ENCODE assay signal across 19 cellular contexts in genomic region chr15:70390723-70391122, GRCh38.
DNase-seq lines count a peak whose midpoint lies in the region; ATAC-seq, FAIRE-seq and TF ChIP-seq lines count a peak whose summit lies in the region.
"Had no signal": no experiment of that assay in that cellular context is flagged by ENCODE, and none has a peak within 500 bp of the region (broad histone marks: within the 10 kb centered on the region; RNA-seq: fewer than 3 reads in every experiment).

No MANE protein-coding gene starts in this region.

- TF ChIP-seq RAD21 in A549 (conservative IDR thresholded peaks at IDR 0.05 in 1 of 2, IDR thresholded peaks at IDR 0.05 in 1 of 2): no peak
- TF ChIP-seq RAD21 in K562 (CRISPR knock-in tag; conservative IDR thresholded peaks at IDR 0.05 in 1 of 2, IDR thresholded peaks at IDR 0.05 in 1 of 2): no peak

- no peak overlapping the region for H3K4me3 ChIP-seq in A549
- no peak overlapping the region for H3K4me3 ChIP-seq in HEK293 (ENCODE audit: low read depth, low read length)
- H3K4me3 ChIP-seq in K562: no peak overlapping the region
- H3K4me3 ChIP-seq: BLaER1 treated with 17β-estradiol and CSF1 and Interleukin-3, amounts not matched to agents 10 nM and 100 nM; GM12878 had no signal

- H3K36me3 ChIP-seq in HEK293 (ENCODE audit: control insufficient read depth in 2 of 2, insufficient read depth in 1 of 2, low read length in 2 of 2) (no peaks in the 10 kb centered on the region), K562 (ENCODE audit: control insufficient read depth, insufficient read depth, low read length) (no peaks in the 10 kb centered on the region)
- H3K36me3 ChIP-seq: BLaER1 treated with 17β-estradiol and CSF1 and Interleukin-3, amounts not matched to agents 10 nM and 100 nM had no signal

- POLR2A ChIA-PET in A549 (lab: Yijun Ruan, JAX): no interaction called here
- POLR2A ChIA-PET in HEK293 (lab: Yijun Ruan, JAX): no interaction called here
- POLR2A ChIA-PET in K562 (lab: Yijun Ruan, JAX): interaction anchor here (1.0 kb wide), 1 partner anchor 10 kb away, joined by 3 read pairs; no protein-coding TSS in a partner anchor

- H3K9me3 ChIP-seq in A549: peaks cover 3% of the 10 kb centered on the region; the same call in 1 of the 3 replicates
- H3K9me3 ChIP-seq in HEK293 (ENCODE audit: control insufficient read depth, insufficient read depth, low read depth, low read length): no peaks in the 10 kb centered on the region
- H3K9me3 ChIP-seq in K562 (replicated peaks; ENCODE audit: control insufficient read depth, insufficient read depth, low read depth, low read length): no peaks in the 10 kb centered on the region
- H3K9me3 ChIP-seq: Caco-2 had no signal

- DNase-seq in A549 (ENCODE audit: low read depth in 1 of 2, low spot score in 1 of 2) (no peak), K562 (ENCODE audit: extremely low read depth in 1 of 4, low spot score in 3 of 4) (no peak), NCI-H1694 treated with DMSO at 0.1 percent for 48 hours (lab: John Stamatoyannopoulos, UW) (no peak), GF-D8 (lab: John Stamatoyannopoulos, UW) (no peak)
- DNase-seq: 8988T; AML-193; Caco-2; Calu3; CD4-positive, alpha-beta T cell; CD8-positive, alpha-beta T cell; DMS79 treated with DMSO at 0.1 percent for 48 hours had no signal

- no peak overlapping the region for H2AFZ ChIP-seq in K562 (ENCODE audit: low read depth, low read length)

- H3K4me2 ChIP-seq in A549 (no peak overlapping the region), K562 (ENCODE audit: insufficient read depth, low read length) (no peak overlapping the region)
- H3K4me2 ChIP-seq: BLaER1 treated with 17β-estradiol and CSF1 and Interleukin-3, amounts not matched to agents 10 nM and 100 nM had no signal

- in situ Hi-C loops in K562 (cut with MboI): no loop called here

- H3K27ac ChIP-seq in A549: no peak overlapping the region
- no peak overlapping the region for H3K27ac ChIP-seq in HEK293 (ENCODE audit: extremely low read depth, low read depth, low read length)
- no peak overlapping the region for H3K27ac ChIP-seq in K562 (ENCODE audit: extremely low read depth, low read depth, low read length)
- H3K27ac ChIP-seq: BLaER1 treated with 17β-estradiol and CSF1 and Interleukin-3, amounts not matched to agents 10 nM and 100 nM; C4-2B had no signal

- BruUV-seq in K562 (replicated peaks; lab: Mats Ljungman, UMichigan): no TSS peak

- TF ChIP-seq EP300 in A549 (IDR thresholded peaks at IDR 0.05): no peak
- no peak for TF ChIP-seq EP300 in K562 (IDR thresholded peaks at IDR 0.05; ENCODE audit: low read length)

- CTCF ChIA-PET in A549 (lab: Yijun Ruan, JAX) (interaction anchor here (0.5 to 2.9 kb wide), 6 partner anchors 14 to 246 kb away, joined by 3 to 10 read pairs (median 4); no protein-coding TSS in a partner anchor), HEK293 (lab: Yijun Ruan, JAX) (interaction anchor here (0.9 to 1.6 kb wide), 5 partner anchors 14 to 269 kb away, joined by 3 to 5 read pairs (median 3); no protein-coding TSS in a partner anchor), K562 (lab: Yijun Ruan, JAX; ENCODE audit: low intra/inter-chr PET ratio) (no interaction called here)

- H4K20me1 ChIP-seq in K562 (replicated peaks; ENCODE audit: control insufficient read depth, insufficient read depth, low read length): peaks cover 7% of the 10 kb centered on the region; the same call in 1 of the 2 replicates
- H4K20me1 ChIP-seq: BLaER1 treated with 17β-estradiol and CSF1 and Interleukin-3, amounts not matched to agents 10 nM and 100 nM had no signal

- H3K79me2 ChIP-seq in K562 (ENCODE audit: control insufficient read depth, insufficient read depth, low read length): no peaks in the 10 kb centered on the region

- TF ChIP-seq POLR2A in A549 (IDR thresholded peaks at IDR 0.05; ENCODE audit: low read length) (no peak), K562 (conservative IDR thresholded peaks at IDR 0.05) (no peak)

- no peak for TF ChIP-seq CTCF in A549 (IDR thresholded peaks at IDR 0.05)
- TF ChIP-seq CTCF in HEK293 (tag by site-specific recombination; IDR thresholded peaks at IDR 0.05): no peak
- no peak for TF ChIP-seq CTCF in K562 (IDR thresholded peaks at IDR 0.05 in 2 of 3, conservative IDR thresholded peaks at IDR 0.05 in 1 of 3; ENCODE audit: insufficient read depth in 2 of 3, low read depth in 1 of 3, low read length in 3 of 3)

- peaks cover 3% of the 10 kb centered on the region for H3K9me1 ChIP-seq in K562 (ENCODE audit: control insufficient read depth, insufficient read depth, low read length)

- intact Hi-C loops in K562 (cut with micrococcal nuclease): no loop called here

- peak; percentile 87 for FAIRE-seq in A549 (lab: Jason Lieb, UNC)
- no peak for FAIRE-seq in K562 (lab: Jason Lieb, UNC)
- FAIRE-seq: D721Med, G401.6, GM12878, GM12892, GM18507 had no signal

- H3K27me3 ChIP-seq in K562 (ENCODE audit: control insufficient read depth in 2 of 2, insufficient read depth in 2 of 2, low read length in 2 of 2): peaks cover 10 to 17% of the 10 kb centered on the region in 2 experiments; a peak in 4 of 5 replicates

- H3K4me1 ChIP-seq in A549: no peaks in the 10 kb centered on the region
- H3K4me1 ChIP-seq in HEK293 (ENCODE audit: control insufficient read depth, insufficient read depth, low read length): no peaks in the 10 kb centered on the region
- no peaks in the 10 kb centered on the region for H3K4me1 ChIP-seq in K562 (replicated peaks in 1 of 2; ENCODE audit: control insufficient read depth in 2 of 2, insufficient read depth in 2 of 2, low read length in 2 of 2)
- H3K4me1 ChIP-seq: Caco-2 had no signal

- no peak overlapping the region for H3K9ac ChIP-seq in K562 (ENCODE audit: insufficient read depth in 1 of 2, low read depth in 2 of 2, low read length in 2 of 2)
- H3K9ac ChIP-seq: BLaER1 treated with 17β-estradiol and CSF1 and Interleukin-3, amounts not matched to agents 10 nM and 100 nM had no signal

- ATAC-seq in A549: no peak
- no peak for ATAC-seq in K562
- ATAC-seq: CD8-positive, alpha-beta T cell; GM12878 had no signal

TF ChIP-seq in A549, 52 proteins besides CTCF, POLR2A, EP300 and RAD21:
- TF ChIP-seq ZFP36 (IDR thresholded peaks at IDR 0.05; ENCODE audit: borderline replicate concordance, partially characterized antibody): peak; percentile 44
- no peak for TF ChIP-seq KDM1A (IDR thresholded peaks at IDR 0.05; ENCODE audit: low read depth)
- TF ChIP-seq ATOH8 (CRISPR knock-in tag; IDR thresholded peaks at IDR 0.05; ENCODE audit: low read depth): no peak

TF ChIP-seq in HEK293, 187 proteins besides CTCF, POLR2A, EP300 and RAD21:
- peak; percentile 98 for TF ChIP-seq ZNF184 (tag by site-specific recombination; IDR thresholded peaks at IDR 0.05)
- no peak for TF ChIP-seq ZNF23 (tag by site-specific recombination; IDR thresholded peaks at IDR 0.05; ENCODE audit: borderline replicate concordance)
- TF ChIP-seq ZNF350 (tag by site-specific recombination; IDR thresholded peaks at IDR 0.05): peak; percentile 62; the same call in 1 of the 2 replicates

TF ChIP-seq in K562, 482 proteins besides CTCF, POLR2A, EP300 and RAD21:
- peak; percentile 32 for TF ChIP-seq ZFP36 (IDR thresholded peaks at IDR 0.05; ENCODE audit: low read depth, low read length, partially characterized antibody)
- TF ChIP-seq SMARCA4 (IDR thresholded peaks at IDR 0.05): no peak
- peak; percentile 15 for TF ChIP-seq RBM25 (IDR thresholded peaks at IDR 0.05; ENCODE audit: low read depth, low read length, severe bottlenecking)
